25 cellular contexts compared by ENCODE assay signal in genomic region chr1:185974367-185974766, GRCh38.
"Had no signal": no experiment of that assay in that cellular context is flagged by ENCODE, and none has a peak within 500 bp of the region (broad histone marks: within the 10 kb centered on the region; RNA-seq: fewer than 3 reads in every experiment).

No MANE protein-coding gene starts in this region.

- H3K4me3 Mint-ChIP-seq: activated CD4-positive, alpha-beta memory T cell treated with anti-CD3 and anti-CD28 coated beads, Interleukin-2, amount 10 ng/mL, durations not matched to agents 7 days and 5 days; activated naive CD4-positive, alpha-beta T cell treated with anti-CD3 and anti-CD28 coated beads for 36 hours; activated T-cell treated with anti-CD3 and anti-CD28 coated beads, Interleukin-2, amount 50 U/mL, for 72 hours; dendritic cell treated with granulocyte-macrophage colony-stimulating factor and Interleukin-4, amounts not matched to agents 40 ng/mL and 50 ng/mL, for 4 days; naive thymus-derived CD4-positive, alpha-beta T cell; neural crest cell; stimulated activated naive B cell treated with anti-CD40 and anti-IgM and Interleukin-4, amounts not matched to agents 10 μg/mL and 1 μg/mL and 100 μg/mL, for 72 hours had no signal

- H3K27me3 Mint-ChIP-seq: dendritic cell treated with granulocyte-macrophage colony-stimulating factor and Interleukin-4, amounts not matched to agents 40 ng/mL and 50 ng/mL, for 4 days had no signal

- H3K9me3 Mint-ChIP-seq: activated CD4-positive, alpha-beta memory T cell treated with anti-CD3 and anti-CD28 coated beads, Interleukin-2, amount 10 ng/mL, durations not matched to agents 7 days and 5 days; activated naive CD4-positive, alpha-beta T cell treated with anti-CD3 and anti-CD28 coated beads for 36 hours; activated T-cell treated with anti-CD3 and anti-CD28 coated beads, Interleukin-2, amount 50 U/mL, for 72 hours; dendritic cell treated with granulocyte-macrophage colony-stimulating factor and Interleukin-4, amounts not matched to agents 40 ng/mL and 50 ng/mL, for 4 days; stimulated activated naive B cell treated with anti-CD40 and anti-IgM and Interleukin-4, amounts not matched to agents 10 μg/mL and 1 μg/mL and 100 μg/mL, for 72 hours had no signal

- H3K27me3 ChIP-seq: body of pancreas, cardiac muscle cell, foreskin keratinocyte, upper lobe of left lung had no signal

- H3K27ac ChIP-seq: body of pancreas, cardiac muscle cell, foreskin keratinocyte, upper lobe of left lung had no signal

- H3K4me1 ChIP-seq: body of pancreas, foreskin keratinocyte, upper lobe of left lung had no signal

- H3K4me1 Mint-ChIP-seq: activated CD4-positive, alpha-beta memory T cell treated with anti-CD3 and anti-CD28 coated beads, Interleukin-2, amount 10 ng/mL, durations not matched to agents 7 days and 5 days; naive thymus-derived CD4-positive, alpha-beta T cell; stimulated activated naive B cell treated with anti-CD40 and anti-IgM and Interleukin-4, amounts not matched to agents 10 μg/mL and 1 μg/mL and 100 μg/mL, for 72 hours had no signal

- FAIRE-seq: keratinocyte, small intestine had no signal

- DNase-seq: activated CD4-positive, alpha-beta memory T cell treated with anti-CD3 and anti-CD28 coated beads, Interleukin-2, amount 10 ng/mL, durations not matched to agents 7 days and 5 days; activated CD4-positive, alpha-beta T cell treated with anti-CD3 and anti-CD28 coated beads for 48 hours; activated CD4-positive, CD25-positive, alpha-beta regulatory T cell; activated effector memory CD4-positive, alpha-beta T cell treated with Interleukin-2 at 50 U/mL for 16 hours; activated naive CD4-positive, alpha-beta T cell treated with anti-CD3 and anti-CD28 coated beads for 36 hours; activated T-cell treated with anti-CD3 and anti-CD28 coated beads, Interleukin-2, amount 50 U/mL, for 72 hours; amygdala; body of pancreas; effector CD4-positive, alpha-beta T cell; erythroblast; foreskin keratinocyte; naive thymus-derived CD4-positive, alpha-beta T cell; occipital lobe; posterior cingulate gyrus; small intestine; stimulated activated CD4-positive, alpha-beta T cell treated with anti-CD3 and anti-CD28 coated beads, Interleukin-2, amount 100 ng/mL, for 48 hours; stimulated activated CD8-positive, alpha-beta memory T cell treated with anti-CD3 and anti-CD28 coated beads, Interleukin-4, amount 100 ng/mL, for 48 hours; stimulated activated naive B cell treated with anti-CD40 and anti-IgM and Interleukin-4, amounts not matched to agents 10 μg/mL and 1 μg/mL and 100 μg/mL, for 72 hours; upper lobe of left lung had no signal

- H3K27ac Mint-ChIP-seq: activated CD4-positive, alpha-beta memory T cell treated with anti-CD3 and anti-CD28 coated beads, Interleukin-2, amount 10 ng/mL, durations not matched to agents 7 days and 5 days; activated naive CD4-positive, alpha-beta T cell treated with anti-CD3 and anti-CD28 coated beads for 36 hours; activated T-cell treated with anti-CD3 and anti-CD28 coated beads, Interleukin-2, amount 50 U/mL, for 72 hours; dendritic cell treated with granulocyte-macrophage colony-stimulating factor and Interleukin-4, amounts not matched to agents 40 ng/mL and 50 ng/mL, for 4 days; naive thymus-derived CD4-positive, alpha-beta T cell; stimulated activated naive B cell treated with anti-CD40 and anti-IgM and Interleukin-4, amounts not matched to agents 10 μg/mL and 1 μg/mL and 100 μg/mL, for 72 hours had no signal

- H3K9me3 ChIP-seq: body of pancreas, upper lobe of left lung had no signal

- H3K4me3 ChIP-seq: body of pancreas, cardiac muscle cell, lung, upper lobe of left lung had no signal

- ATAC-seq: activated T-cell treated with anti-CD3 and anti-CD28 coated beads, Interleukin-2, amount 50 U/mL, for 72 hours; body of pancreas; foreskin keratinocyte; naive thymus-derived CD4-positive, alpha-beta T cell; sciatic nerve; stimulated activated naive B cell treated with anti-CD40 and anti-IgM and Interleukin-4, amounts not matched to agents 10 μg/mL and 1 μg/mL and 100 μg/mL, for 72 hours had no signal

- H3K36me3 Mint-ChIP-seq: naive thymus-derived CD4-positive, alpha-beta T cell; stimulated activated naive B cell treated with anti-CD40 and anti-IgM and Interleukin-4, amounts not matched to agents 10 μg/mL and 1 μg/mL and 100 μg/mL, for 72 hours had no signal
